Comparison of ENCODE assay signal across 2 cellular contexts in the genomic region with DNA sequence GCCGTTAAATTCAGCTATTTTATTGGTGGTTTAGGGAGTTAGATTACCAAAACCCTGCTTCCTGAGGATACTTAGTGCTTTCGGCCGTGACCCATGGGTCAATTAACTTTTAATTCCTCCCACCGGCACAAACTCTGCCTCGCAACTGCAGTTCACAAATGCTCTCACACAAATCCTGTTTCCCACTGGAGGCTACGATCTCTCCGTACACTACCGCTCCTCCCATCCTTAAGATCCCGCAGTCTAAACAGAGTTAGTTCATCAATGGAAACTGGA.
TF ChIP-seq lines count a peak whose summit lies in the region.

No MANE protein-coding gene starts in this region.

TF ChIP-seq in HEK293, 187 proteins besides CTCF, POLR2A, EP300 and RAD21:
- TF ChIP-seq IKZF3 (tag by site-specific recombination; IDR thresholded peaks at IDR 0.05) (peak; percentile 70), ZNF24 (tag by site-specific recombination; IDR thresholded peaks at IDR 0.05) (peak; percentile 20; the same call in 1 of the 2 replicates), KLF10 (tag by site-specific recombination; IDR thresholded peaks at IDR 0.05) (0 out of 2 replicates have a peak, but pooled peaks have one; percentile 10), ZBTB8A (tag by site-specific recombination; IDR thresholded peaks at IDR 0.05) (no peak), ZNF335 (tag by site-specific recombination; conservative IDR thresholded peaks at IDR 0.05) (peak; percentile 75), ZFHX2 (tag by site-specific recombination; conservative IDR thresholded peaks at IDR 0.05) (no peak), ZBTB17 (tag by site-specific recombination; IDR thresholded peaks at IDR 0.05) (peak; percentile 58; the same call in 1 of the 2 replicates), ZNF366 (tag by site-specific recombination; conservative IDR thresholded peaks at IDR 0.05) (peak; percentile 95), REPIN1 (tag by site-specific recombination; IDR thresholded peaks at IDR 0.05; ENCODE audit: low read depth) (no peak), KLF8 (tag by site-specific recombination; IDR thresholded peaks at IDR 0.05) (0 out of 2 replicates have a peak, but pooled peaks have one; percentile 9), SP3 (tag by site-specific recombination; IDR thresholded peaks at IDR 0.05) (0 out of 2 replicates have a peak, but pooled peaks have one; percentile 68), SP7 (tag by site-specific recombination; IDR thresholded peaks at IDR 0.05) (peak; percentile 51), ZNF629 (tag by site-specific recombination; IDR thresholded peaks at IDR 0.05) (peak; percentile 45; the same call in 1 of the 2 replicates), GLI4 (tag by site-specific recombination; IDR thresholded peaks at IDR 0.05) (no peak)
- TF ChIP-seq, protein P1, sequence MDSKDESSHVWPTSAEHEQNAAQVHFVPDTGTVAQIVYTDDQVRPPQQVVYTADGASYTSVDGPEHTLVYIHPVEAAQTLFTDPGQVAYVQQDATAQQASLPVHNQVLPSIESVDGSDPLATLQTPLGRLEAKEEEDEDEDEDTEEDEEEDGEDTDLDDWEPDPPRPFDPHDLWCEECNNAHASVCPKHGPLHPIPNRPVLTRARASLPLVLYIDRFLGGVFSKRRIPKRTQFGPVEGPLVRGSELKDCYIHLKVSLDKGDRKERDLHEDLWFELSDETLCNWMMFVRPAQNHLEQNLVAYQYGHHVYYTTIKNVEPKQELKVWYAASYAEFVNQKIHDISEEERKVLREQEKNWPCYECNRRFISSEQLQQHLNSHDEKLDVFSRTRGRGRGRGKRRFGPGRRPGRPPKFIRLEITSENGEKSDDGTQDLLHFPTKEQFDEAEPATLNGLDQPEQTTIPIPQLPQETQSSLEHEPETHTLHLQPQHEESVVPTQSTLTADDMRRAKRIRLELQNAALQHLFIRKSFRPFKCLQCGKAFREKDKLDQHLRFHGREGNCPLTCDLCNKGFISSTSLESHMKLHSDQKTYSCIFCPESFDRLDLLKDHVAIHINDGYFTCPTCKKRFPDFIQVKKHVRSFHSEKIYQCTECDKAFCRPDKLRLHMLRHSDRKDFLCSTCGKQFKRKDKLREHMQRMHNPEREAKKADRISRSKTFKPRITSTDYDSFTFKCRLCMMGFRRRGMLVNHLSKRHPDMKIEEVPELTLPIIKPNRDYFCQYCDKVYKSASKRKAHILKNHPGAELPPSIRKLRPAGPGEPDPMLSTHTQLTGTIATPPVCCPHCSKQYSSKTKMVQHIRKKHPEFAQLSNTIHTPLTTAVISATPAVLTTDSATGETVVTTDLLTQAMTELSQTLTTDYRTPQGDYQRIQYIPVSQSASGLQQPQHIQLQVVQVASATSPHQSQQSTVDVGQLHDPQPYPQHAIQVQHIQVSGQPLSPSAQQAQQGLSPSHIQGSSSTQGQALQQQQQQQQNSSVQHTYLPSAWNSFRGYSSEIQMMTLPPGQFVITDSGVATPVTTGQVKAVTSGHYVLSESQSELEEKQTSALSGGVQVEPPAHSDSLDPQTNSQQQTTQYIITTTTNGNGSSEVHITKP (tag by site-specific recombination; IDR thresholded peaks at IDR 0.05) = peak; percentile 18; the same call in 1 of the 2 replicates
TF ChIP-seq in HEK293: peak in this region for 11.

TF ChIP-seq in HepG2, 621 proteins besides CTCF, POLR2A, EP300 and RAD21 (continues in another document):
- TF ChIP-seq NCOR1 (IDR thresholded peaks at IDR 0.05; ENCODE audit: borderline replicate concordance, low read length) = peak; percentile 83
- peak; percentile 46; the same call in 1 of the 2 replicates for TF ChIP-seq ATF1 (CRISPR knock-in tag; IDR thresholded peaks at IDR 0.05)
- no peak for TF ChIP-seq ZNF75D (CRISPR knock-in tag; IDR thresholded peaks at IDR 0.05; ENCODE audit: borderline replicate concordance)
- TF ChIP-seq ZNF614 (CRISPR knock-in tag; IDR thresholded peaks at IDR 0.05; ENCODE audit: borderline replicate concordance) = no peak
- TF ChIP-seq IKZF4 (CRISPR knock-in tag; IDR thresholded peaks at IDR 0.05; ENCODE audit: borderline replicate concordance, low read depth, not compliant biosample characterization) = no peak
- TF ChIP-seq ASH2L (IDR thresholded peaks at IDR 0.05; ENCODE audit: insufficient read length, low read depth, low read length) = peak; percentile 79
- no peak for TF ChIP-seq GATAD2A (CRISPR knock-in tag; IDR thresholded peaks at IDR 0.05)
- TF ChIP-seq ZNF326 (CRISPR knock-in tag; IDR thresholded peaks at IDR 0.05; ENCODE audit: borderline replicate concordance) = no peak
- TF ChIP-seq ZNF768 (CRISPR knock-in tag; IDR thresholded peaks at IDR 0.05) = no peak
- peak; percentile 54; the same call in 1 of the 2 replicates for TF ChIP-seq PHF21A (CRISPR knock-in tag; IDR thresholded peaks at IDR 0.05)
- no peak for TF ChIP-seq YEATS2 (CRISPR knock-in tag; IDR thresholded peaks at IDR 0.05; ENCODE audit: borderline replicate concordance)
- TF ChIP-seq, protein P2, sequence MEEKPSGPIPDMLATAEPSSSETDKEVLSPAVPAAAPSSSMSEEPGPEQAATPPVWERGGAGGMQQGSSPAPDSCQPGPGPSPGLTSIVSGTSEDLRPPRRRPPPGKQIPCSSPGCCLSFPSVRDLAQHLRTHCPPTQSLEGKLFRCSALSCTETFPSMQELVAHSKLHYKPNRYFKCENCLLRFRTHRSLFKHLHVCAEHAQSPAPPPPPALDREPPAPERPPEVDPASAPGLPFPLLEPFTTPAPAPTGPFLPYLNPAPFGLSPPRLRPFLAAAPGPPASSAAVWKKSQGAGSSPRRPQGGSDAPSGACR (CRISPR knock-in tag; IDR thresholded peaks at IDR 0.05) = no peak
- no peak for TF ChIP-seq ZNF430 (CRISPR knock-in tag; IDR thresholded peaks at IDR 0.05)
- no peak for TF ChIP-seq KDM6A (CRISPR knock-in tag; IDR thresholded peaks at IDR 0.05; ENCODE audit: low read depth)
- TF ChIP-seq FOXK2 (IDR thresholded peaks at IDR 0.05) = no peak
- 0 out of 2 replicates have a peak, but pooled peaks have one; percentile 24 for TF ChIP-seq KDM2A (CRISPR knock-in tag; IDR thresholded peaks at IDR 0.05; ENCODE audit: borderline replicate concordance, low read depth)
- TF ChIP-seq FOXK1 (CRISPR knock-in tag; IDR thresholded peaks at IDR 0.05; ENCODE audit: borderline replicate concordance, low read depth) = no peak
- TF ChIP-seq, protein P3, sequence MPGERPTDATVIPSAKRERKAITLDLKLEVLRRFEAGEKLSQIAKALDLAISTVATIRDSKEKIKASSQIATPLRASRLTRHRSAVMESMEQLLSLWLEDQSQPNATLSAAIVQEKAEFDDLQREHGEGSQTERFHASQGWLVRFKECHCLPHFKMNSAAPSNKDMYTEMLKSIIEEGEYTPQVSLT (CRISPR knock-in tag; IDR thresholded peaks at IDR 0.05; ENCODE audit: borderline replicate concordance, low read depth) = no peak
- TF ChIP-seq, protein P4, sequence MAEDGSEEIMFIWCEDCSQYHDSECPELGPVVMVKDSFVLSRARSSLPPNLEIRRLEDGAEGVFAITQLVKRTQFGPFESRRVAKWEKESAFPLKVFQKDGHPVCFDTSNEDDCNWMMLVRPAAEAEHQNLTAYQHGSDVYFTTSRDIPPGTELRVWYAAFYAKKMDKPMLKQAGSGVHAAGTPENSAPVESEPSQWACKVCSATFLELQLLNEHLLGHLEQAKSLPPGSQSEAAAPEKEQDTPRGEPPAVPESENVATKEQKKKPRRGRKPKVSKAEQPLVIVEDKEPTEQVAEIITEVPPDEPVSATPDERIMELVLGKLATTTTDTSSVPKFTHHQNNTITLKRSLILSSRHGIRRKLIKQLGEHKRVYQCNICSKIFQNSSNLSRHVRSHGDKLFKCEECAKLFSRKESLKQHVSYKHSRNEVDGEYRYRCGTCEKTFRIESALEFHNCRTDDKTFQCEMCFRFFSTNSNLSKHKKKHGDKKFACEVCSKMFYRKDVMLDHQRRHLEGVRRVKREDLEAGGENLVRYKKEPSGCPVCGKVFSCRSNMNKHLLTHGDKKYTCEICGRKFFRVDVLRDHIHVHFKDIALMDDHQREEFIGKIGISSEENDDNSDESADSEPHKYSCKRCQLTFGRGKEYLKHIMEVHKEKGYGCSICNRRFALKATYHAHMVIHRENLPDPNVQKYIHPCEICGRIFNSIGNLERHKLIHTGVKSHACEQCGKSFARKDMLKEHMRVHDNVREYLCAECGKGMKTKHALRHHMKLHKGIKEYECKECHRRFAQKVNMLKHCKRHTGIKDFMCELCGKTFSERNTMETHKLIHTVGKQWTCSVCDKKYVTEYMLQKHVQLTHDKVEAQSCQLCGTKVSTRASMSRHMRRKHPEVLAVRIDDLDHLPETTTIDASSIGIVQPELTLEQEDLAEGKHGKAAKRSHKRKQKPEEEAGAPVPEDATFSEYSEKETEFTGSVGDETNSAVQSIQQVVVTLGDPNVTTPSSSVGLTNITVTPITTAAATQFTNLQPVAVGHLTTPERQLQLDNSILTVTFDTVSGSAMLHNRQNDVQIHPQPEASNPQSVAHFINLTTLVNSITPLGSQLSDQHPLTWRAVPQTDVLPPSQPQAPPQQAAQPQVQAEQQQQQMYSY (CRISPR knock-in tag; IDR thresholded peaks at IDR 0.05) = no peak
- TF ChIP-seq, protein P5, sequence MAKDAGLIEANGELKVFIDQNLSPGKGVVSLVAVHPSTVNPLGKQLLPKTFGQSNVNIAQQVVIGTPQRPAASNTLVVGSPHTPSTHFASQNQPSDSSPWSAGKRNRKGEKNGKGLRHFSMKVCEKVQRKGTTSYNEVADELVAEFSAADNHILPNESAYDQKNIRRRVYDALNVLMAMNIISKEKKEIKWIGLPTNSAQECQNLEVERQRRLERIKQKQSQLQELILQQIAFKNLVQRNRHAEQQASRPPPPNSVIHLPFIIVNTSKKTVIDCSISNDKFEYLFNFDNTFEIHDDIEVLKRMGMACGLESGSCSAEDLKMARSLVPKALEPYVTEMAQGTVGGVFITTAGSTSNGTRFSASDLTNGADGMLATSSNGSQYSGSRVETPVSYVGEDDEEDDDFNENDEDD (CRISPR knock-in tag; IDR thresholded peaks at IDR 0.05; ENCODE audit: borderline replicate concordance) = no peak
- no peak for TF ChIP-seq HOXA3 (CRISPR knock-in tag; IDR thresholded peaks at IDR 0.05)
- no peak for TF ChIP-seq DNMT3B (CRISPR knock-in tag; conservative IDR thresholded peaks at IDR 0.05)
- TF ChIP-seq ZSCAN30 (CRISPR knock-in tag; IDR thresholded peaks at IDR 0.05) = no peak
- no peak for TF ChIP-seq ONECUT2 (CRISPR knock-in tag; IDR thresholded peaks at IDR 0.05)
- TF ChIP-seq, protein P6, sequence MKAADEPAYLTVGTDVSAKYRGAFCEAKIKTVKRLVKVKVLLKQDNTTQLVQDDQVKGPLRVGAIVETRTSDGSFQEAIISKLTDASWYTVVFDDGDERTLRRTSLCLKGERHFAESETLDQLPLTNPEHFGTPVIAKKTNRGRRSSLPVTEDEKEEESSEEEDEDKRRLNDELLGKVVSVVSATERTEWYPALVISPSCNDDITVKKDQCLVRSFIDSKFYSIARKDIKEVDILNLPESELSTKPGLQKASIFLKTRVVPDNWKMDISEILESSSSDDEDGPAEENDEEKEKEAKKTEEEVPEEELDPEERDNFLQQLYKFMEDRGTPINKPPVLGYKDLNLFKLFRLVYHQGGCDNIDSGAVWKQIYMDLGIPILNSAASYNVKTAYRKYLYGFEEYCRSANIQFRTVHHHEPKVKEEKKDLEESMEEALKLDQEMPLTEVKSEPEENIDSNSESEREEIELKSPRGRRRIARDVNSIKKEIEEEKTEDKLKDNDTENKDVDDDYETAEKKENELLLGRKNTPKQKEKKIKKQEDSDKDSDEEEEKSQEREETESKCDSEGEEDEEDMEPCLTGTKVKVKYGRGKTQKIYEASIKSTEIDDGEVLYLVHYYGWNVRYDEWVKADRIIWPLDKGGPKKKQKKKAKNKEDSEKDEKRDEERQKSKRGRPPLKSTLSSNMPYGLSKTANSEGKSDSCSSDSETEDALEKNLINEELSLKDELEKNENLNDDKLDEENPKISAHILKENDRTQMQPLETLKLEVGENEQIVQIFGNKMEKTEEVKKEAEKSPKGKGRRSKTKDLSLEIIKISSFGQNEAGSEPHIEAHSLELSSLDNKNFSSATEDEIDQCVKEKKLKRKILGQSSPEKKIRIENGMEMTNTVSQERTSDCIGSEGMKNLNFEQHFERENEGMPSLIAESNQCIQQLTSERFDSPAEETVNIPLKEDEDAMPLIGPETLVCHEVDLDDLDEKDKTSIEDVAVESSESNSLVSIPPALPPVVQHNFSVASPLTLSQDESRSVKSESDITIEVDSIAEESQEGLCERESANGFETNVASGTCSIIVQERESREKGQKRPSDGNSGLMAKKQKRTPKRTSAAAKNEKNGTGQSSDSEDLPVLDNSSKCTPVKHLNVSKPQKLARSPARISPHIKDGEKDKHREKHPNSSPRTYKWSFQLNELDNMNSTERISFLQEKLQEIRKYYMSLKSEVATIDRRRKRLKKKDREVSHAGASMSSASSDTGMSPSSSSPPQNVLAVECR (CRISPR knock-in tag; IDR thresholded peaks at IDR 0.05; ENCODE audit: borderline replicate concordance) = no peak
- TF ChIP-seq ZNF558 (CRISPR knock-in tag; IDR thresholded peaks at IDR 0.05; ENCODE audit: borderline replicate concordance) = no peak
- no peak for TF ChIP-seq NPAS2 (CRISPR knock-in tag; IDR thresholded peaks at IDR 0.05; ENCODE audit: borderline replicate concordance)
- peak; percentile 81 for TF ChIP-seq SP2 (CRISPR knock-in tag; IDR thresholded peaks at IDR 0.05)
- no peak for TF ChIP-seq SRF (IDR thresholded peaks at IDR 0.05; ENCODE audit: low read depth, low read length)
- no peak for TF ChIP-seq ATAD3A (CRISPR knock-in tag; IDR thresholded peaks at IDR 0.05)
- TF ChIP-seq MTA1 (CRISPR knock-in tag; IDR thresholded peaks at IDR 0.05; ENCODE audit: borderline replicate concordance) = no peak
- TF ChIP-seq KDM5A (IDR thresholded peaks at IDR 0.05; ENCODE audit: borderline replicate concordance, low read length) = peak; percentile 68; the same call in 1 of the 2 replicates
- peak; percentile 9; the same call in 1 of the 2 replicates for TF ChIP-seq ZNF264 (CRISPR knock-in tag; IDR thresholded peaks at IDR 0.05)
- no peak for TF ChIP-seq KDM3A (CRISPR knock-in tag; IDR thresholded peaks at IDR 0.05; ENCODE audit: low read depth)
- no peak for TF ChIP-seq FOXM1 (CRISPR knock-in tag; IDR thresholded peaks at IDR 0.05)
- no peak for TF ChIP-seq ZNF331 (CRISPR knock-in tag; IDR thresholded peaks at IDR 0.05)
- peak; percentile 8; the same call in 1 of the 2 replicates for TF ChIP-seq NAIF1 (CRISPR knock-in tag; IDR thresholded peaks at IDR 0.05; ENCODE audit: borderline replicate concordance)
- no peak for TF ChIP-seq ARHGAP35 (CRISPR knock-in tag; IDR thresholded peaks at IDR 0.05; ENCODE audit: borderline replicate concordance)
- TF ChIP-seq CREM (IDR thresholded peaks at IDR 0.05) = no peak
- TF ChIP-seq CREM (CRISPR knock-in tag; IDR thresholded peaks at IDR 0.05) = no peak
- TF ChIP-seq HMGA1 (CRISPR knock-in tag; conservative IDR thresholded peaks at IDR 0.05) = no peak
- no peak for TF ChIP-seq ZNF235 (CRISPR knock-in tag; IDR thresholded peaks at IDR 0.05; ENCODE audit: borderline replicate concordance)
- TF ChIP-seq ZNF772 (CRISPR knock-in tag; IDR thresholded peaks at IDR 0.05) = no peak
- TF ChIP-seq JUN (CRISPR knock-in tag; IDR thresholded peaks at IDR 0.05) = no peak
